In genomic region chr20:50193169-50193850, GRCh38 we compare ENCODE assay signal across 8 cellular contexts. TPM values are rescaled to one million over a fixed set of nuclear protein-coding genes. Genes with fewer than 3 reads are reported as not detected.
A peak's percentile ranks its signal among the peaks of the same experiment; 100 is the strongest.
DNase-seq lines count a peak whose midpoint lies in the region; ATAC-seq and TF ChIP-seq lines count a peak whose summit lies in the region.

No MANE protein-coding gene starts in this region.

- H3K36me3 ChIP-seq in kidney epithelial cell (ENCODE audit: control insufficient read depth, insufficient read depth, low read length) (peaks cover 6% of the 10 kb centered on the region), suprapubic skin (peaks cover 19% of the 10 kb centered on the region)

- H3K27ac ChIP-seq in adipose tissue (ENCODE audit: low read depth, low read length) (peak overlapping the region; percentile 86), suprapubic skin (peak overlapping the region; percentile 96)

- TF ChIP-seq POLR2A in suprapubic skin (IDR thresholded peaks at IDR 0.05) = no peak

- peak overlapping the region; percentile 100 for H3K27ac Mint-ChIP-seq in activated T-cell treated with anti-CD3 and anti-CD28 coated beads, Interleukin-2, amount 50 U/mL, for 72 hours

- ATAC-seq in activated T-cell treated with anti-CD3 and anti-CD28 coated beads, Interleukin-2, amount 50 U/mL, for 72 hours (replicated peaks in 1 of 2) = no peak
- ATAC-seq in GM21825 (IDR thresholded peaks at IDR 0.05; ENCODE audit: unreplicated experiment) = no peak

- 23 to 59% (median 54%) methylated on average over 10 of the region's 10 CpGs for WGBS in adipose tissue, 3 donors
- WGBS in suprapubic skin = 34% methylated on average over 10 of the region's 10 CpGs

- peaks cover 16 to 20% of the 10 kb centered on the region in 2 donors for H3K36me3 Mint-ChIP-seq in activated T-cell treated with anti-CD3 and anti-CD28 coated beads, Interleukin-2, amount 50 U/mL, for 72 hours (ENCODE audit: insufficient read depth in 2 of 2)

- peaks cover 31% of the 10 kb centered on the region for H3K4me1 ChIP-seq in suprapubic skin

- no peak for TF ChIP-seq EP300 in suprapubic skin (IDR thresholded peaks at IDR 0.05)

- TF ChIP-seq CTCF in kidney epithelial cell (IDR thresholded peaks at IDR 0.05; ENCODE audit: insufficient read depth, low read length, poor library complexity, severe bottlenecking) (no peak), suprapubic skin (IDR thresholded peaks at IDR 0.05) (no peak), GM10266 (IDR thresholded peaks at IDR 0.05; ENCODE audit: control insufficient read depth, insufficient read depth, low read depth, missing control alignments) (no peak)

- H3K9me3 Mint-ChIP-seq in activated T-cell treated with anti-CD3 and anti-CD28 coated beads, Interleukin-2, amount 50 U/mL, for 72 hours = no peaks in the 10 kb centered on the region

- H3K9me3 ChIP-seq in suprapubic skin = no peaks in the 10 kb centered on the region

- H3K4me3 Mint-ChIP-seq in activated T-cell treated with anti-CD3 and anti-CD28 coated beads, Interleukin-2, amount 50 U/mL, for 72 hours = peak overlapping the region; percentile 90 to 97

- H3K4me3 ChIP-seq in kidney epithelial cell (ENCODE audit: low read depth, low read length) = peak overlapping the region; percentile 94
- peak overlapping the region; percentile 75 for H3K4me3 ChIP-seq in suprapubic skin

- no peaks in the 10 kb centered on the region for H3K27me3 Mint-ChIP-seq in activated T-cell treated with anti-CD3 and anti-CD28 coated beads, Interleukin-2, amount 50 U/mL, for 72 hours (ENCODE audit: low read depth)

- H3K4me1 Mint-ChIP-seq in activated T-cell treated with anti-CD3 and anti-CD28 coated beads, Interleukin-2, amount 50 U/mL, for 72 hours (ENCODE audit: low read depth) = peaks cover 40% of the 10 kb centered on the region

- H3K27me3 ChIP-seq in kidney epithelial cell (ENCODE audit: control insufficient read depth, insufficient read depth, low read length) (no peaks in the 10 kb centered on the region), suprapubic skin (no peaks in the 10 kb centered on the region)

- peak; percentile 29 to 39 for DNase-seq in activated T-cell treated with anti-CD3 and anti-CD28 coated beads, Interleukin-2, amount 50 U/mL, for 72 hours
- DNase-seq in activated T-cell treated with anti-CD3 and anti-CD28 coated beads for 4 hours = no peak
- DNase-seq in kidney epithelial cell (ENCODE audit: low read depth) = no peak
- no peak for DNase-seq in suprapubic skin (ENCODE audit: low spot score in 2 of 2)
- no peak for DNase-seq in GM10266 (ENCODE audit: extremely low spot score)
- DNase-seq in stimulated activated CD4-positive, alpha-beta T cell treated with anti-CD3 and anti-CD28 coated beads, Interleukin-12 subunit alpha, Interleukin-12 subunit beta, amount 100 ng/mL, for 4 hours = no peak

RNA-seq across cellular contexts. Expression of gene CEBPB, which starts 2.7 kb away (rescaled TPM):
- total RNA-seq in activated T-cell treated with anti-CD3 and anti-CD28 coated beads, Interleukin-2, amount 50 U/mL, for 72 hours = 100 to 1,000 TPM; 111 to 134 TPM
- polyA plus RNA-seq in adipose tissue = 100 to 1,000 TPM in 1 of 3 donors, 10 to 100 TPM in 2; 25.1 to 214 (median 72.9) TPM
- 105 and 117 TPM in 2 replicates for total RNA-seq in kidney epithelial cell
- total RNA-seq in suprapubic skin = 10 to 100 TPM; 43.2 to 83.9 (median 69.2) TPM

RNA-seq across cellular contexts. Expression of gene PEDS1, which starts 39.8 kb away (rescaled TPM):
- total RNA-seq in activated T-cell treated with anti-CD3 and anti-CD28 coated beads, Interleukin-2, amount 50 U/mL, for 72 hours = 10 to 100 TPM; 14.4 to 17.9 TPM
- polyA plus RNA-seq in adipose tissue = 10 to 100 TPM; 10.6 to 53.5 (median 21.8) TPM
- total RNA-seq in kidney epithelial cell (52.1 and 57.9 TPM in 2 replicates), suprapubic skin (10 to 100 TPM; 30.5 to 82.2 (median 57.3) TPM)

Comparison
In these comparisons a context has a peak if more than half of its experiments do, and no peak if none do; other contexts are left out.
1. DNase-seq: peak in activated T-cell treated with anti-CD3 and anti-CD28 coated beads, Interleukin-2, amount 50 U/mL, for 72 hours (2 of 2); none in activated T-cell treated with anti-CD3 and anti-CD28 coated beads for 4 hours (single experiment), kidney epithelial cell (single experiment), suprapubic skin (0 of 2), GM10266 (single experiment) and stimulated activated CD4-positive, alpha-beta T cell treated with anti-CD3 and anti-CD28 coated beads, Interleukin-12 subunit alpha, Interleukin-12 subunit beta, amount 100 ng/mL, for 4 hours (single experiment).